Comparison of ENCODE assay signal across 1 cellular context in the genomic region with DNA sequence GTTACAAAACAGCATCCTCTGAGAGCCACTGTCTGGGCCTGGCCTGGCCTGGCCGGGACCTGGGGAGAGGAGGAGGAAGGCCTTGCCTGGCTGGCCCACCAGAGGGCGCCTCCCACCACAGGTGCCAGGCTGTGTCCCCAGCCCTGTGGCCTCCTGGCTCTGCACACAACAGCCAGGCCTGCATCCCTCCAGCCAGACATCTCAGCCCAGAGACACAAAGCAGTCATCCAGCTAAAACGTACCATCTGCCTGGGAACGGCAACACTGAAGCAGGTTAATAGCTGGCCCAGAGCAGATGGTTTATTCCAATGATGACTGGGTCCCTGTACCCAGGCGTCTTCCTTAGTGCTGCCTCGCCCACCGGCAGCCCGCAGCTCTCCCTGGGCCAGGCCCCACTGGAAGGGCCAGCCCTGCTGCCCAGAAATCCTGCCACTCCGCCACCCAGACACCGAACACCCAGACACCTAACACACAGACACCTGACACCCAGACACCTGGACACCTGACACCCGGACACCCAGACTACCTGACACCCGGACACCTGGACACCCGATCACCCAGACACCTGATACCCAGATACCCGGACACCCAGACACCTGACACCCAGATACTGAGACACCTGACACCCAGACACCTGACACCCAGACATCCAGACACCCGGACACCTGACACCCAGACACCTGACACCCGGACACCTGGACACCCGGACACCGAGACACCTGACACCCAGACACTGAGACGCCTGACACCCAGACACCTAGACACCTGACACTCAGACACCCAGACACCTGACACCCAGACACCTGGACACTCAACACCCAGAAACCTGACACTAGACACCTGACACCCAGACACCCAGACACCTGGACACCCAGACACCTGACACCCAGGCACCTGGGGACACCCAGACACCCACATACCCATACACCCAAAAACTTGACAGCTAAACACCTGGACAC.
TF ChIP-seq lines count a peak whose summit lies in the region.

No MANE protein-coding gene starts in this region.

TF ChIP-seq in neural cell, 6 proteins besides CTCF, POLR2A, EP300 and RAD21:
- TF ChIP-seq, protein P1, sequence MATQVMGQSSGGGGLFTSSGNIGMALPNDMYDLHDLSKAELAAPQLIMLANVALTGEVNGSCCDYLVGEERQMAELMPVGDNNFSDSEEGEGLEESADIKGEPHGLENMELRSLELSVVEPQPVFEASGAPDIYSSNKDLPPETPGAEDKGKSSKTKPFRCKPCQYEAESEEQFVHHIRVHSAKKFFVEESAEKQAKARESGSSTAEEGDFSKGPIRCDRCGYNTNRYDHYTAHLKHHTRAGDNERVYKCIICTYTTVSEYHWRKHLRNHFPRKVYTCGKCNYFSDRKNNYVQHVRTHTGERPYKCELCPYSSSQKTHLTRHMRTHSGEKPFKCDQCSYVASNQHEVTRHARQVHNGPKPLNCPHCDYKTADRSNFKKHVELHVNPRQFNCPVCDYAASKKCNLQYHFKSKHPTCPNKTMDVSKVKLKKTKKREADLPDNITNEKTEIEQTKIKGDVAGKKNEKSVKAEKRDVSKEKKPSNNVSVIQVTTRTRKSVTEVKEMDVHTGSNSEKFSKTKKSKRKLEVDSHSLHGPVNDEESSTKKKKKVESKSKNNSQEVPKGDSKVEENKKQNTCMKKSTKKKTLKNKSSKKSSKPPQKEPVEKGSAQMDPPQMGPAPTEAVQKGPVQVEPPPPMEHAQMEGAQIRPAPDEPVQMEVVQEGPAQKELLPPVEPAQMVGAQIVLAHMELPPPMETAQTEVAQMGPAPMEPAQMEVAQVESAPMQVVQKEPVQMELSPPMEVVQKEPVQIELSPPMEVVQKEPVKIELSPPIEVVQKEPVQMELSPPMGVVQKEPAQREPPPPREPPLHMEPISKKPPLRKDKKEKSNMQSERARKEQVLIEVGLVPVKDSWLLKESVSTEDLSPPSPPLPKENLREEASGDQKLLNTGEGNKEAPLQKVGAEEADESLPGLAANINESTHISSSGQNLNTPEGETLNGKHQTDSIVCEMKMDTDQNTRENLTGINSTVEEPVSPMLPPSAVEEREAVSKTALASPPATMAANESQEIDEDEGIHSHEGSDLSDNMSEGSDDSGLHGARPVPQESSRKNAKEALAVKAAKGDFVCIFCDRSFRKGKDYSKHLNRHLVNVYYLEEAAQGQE (IDR thresholded peaks at IDR 0.05; ENCODE audit: borderline replicate concordance), result no peak
- no peak for TF ChIP-seq MXI1 (conservative IDR thresholded peaks at IDR 0.05; ENCODE audit: poor library complexity, severe bottlenecking)
- TF ChIP-seq SMC3 (conservative IDR thresholded peaks at IDR 0.05; ENCODE audit: poor library complexity), result peak; percentile 78
